13 cellular contexts compared by ENCODE assay signal in genomic region chr1:236175642-236176336, GRCh38. TPM values are rescaled to one million over a fixed set of nuclear protein-coding genes. Genes with fewer than 3 reads are reported as not detected.
A peak's percentile ranks its signal among the peaks of the same experiment; 100 is the strongest.
DNase-seq lines count a peak whose midpoint lies in the region; ATAC-seq, FAIRE-seq and TF ChIP-seq lines count a peak whose summit lies in the region.
"Had no signal": no experiment of that assay in that cellular context is flagged by ENCODE, and none has a peak within 500 bp of the region (broad histone marks: within the 10 kb centered on the region; RNA-seq: fewer than 3 reads in every experiment).

No MANE protein-coding gene starts in this region.

- no peak overlapping the region for H2AFZ ChIP-seq in K562 (ENCODE audit: low read depth, low read length)

- no peak overlapping the region for H3K9ac ChIP-seq in K562 (ENCODE audit: insufficient read depth in 1 of 2, low read depth in 2 of 2, low read length in 2 of 2)

- H3K9me2 ChIP-seq in DOHH2 (replicated peaks; ENCODE audit: control insufficient read depth, low read length), result no peaks in the 10 kb centered on the region

- intact Hi-C loops in K562 (cut with micrococcal nuclease), result no loop called here

- CTCF ChIA-PET in K562 (lab: Yijun Ruan, JAX; ENCODE audit: low intra/inter-chr PET ratio), result no interaction called here

- 4% methylated on average over 12 of the region's 12 CpGs for WGBS in K562 (ENCODE audit: insufficient coverage, low coverage, missing lambda C conversion rate)

- peaks cover 10% of the 10 kb centered on the region for H3K4me1 ChIP-seq in DOHH2 (ENCODE audit: control insufficient read depth, low read length)
- no peaks in the 10 kb centered on the region for H3K4me1 ChIP-seq in K562 (replicated peaks in 1 of 2; ENCODE audit: control insufficient read depth in 2 of 2, insufficient read depth in 2 of 2, low read length in 2 of 2)

- H3K9me1 ChIP-seq in K562 (ENCODE audit: control insufficient read depth, insufficient read depth, low read length), result no peaks in the 10 kb centered on the region

- BruUV-seq in K562 (replicated peaks; lab: Mats Ljungman, UMichigan), result no TSS peak

- no peak overlapping the region for H3K27ac ChIP-seq in DOHH2 (ENCODE audit: low read depth, low read length)
- H3K27ac ChIP-seq in K562 (ENCODE audit: extremely low read depth, low read depth, low read length), result no peak overlapping the region
- H3K27ac ChIP-seq: neutrophil had no signal

- ATAC-seq in GM19397 (IDR thresholded peaks at IDR 0.05; ENCODE audit: unreplicated experiment) (peak; percentile 87), HG02885 (IDR thresholded peaks at IDR 0.05; ENCODE audit: poor library complexity, unreplicated experiment) (peak; percentile 95), K562 (no peak)
- ATAC-seq: esophagus mucosa had no signal

- H4K20me1 ChIP-seq in DOHH2 (ENCODE audit: control insufficient read depth, insufficient read depth, low read depth, low read length), result no peaks in the 10 kb centered on the region
- no peaks in the 10 kb centered on the region for H4K20me1 ChIP-seq in K562 (replicated peaks; ENCODE audit: control insufficient read depth, insufficient read depth, low read length)

- TF ChIP-seq CTCF in DOHH2 (IDR thresholded peaks at IDR 0.05; ENCODE audit: low read depth, low read length, poor library complexity, severe bottlenecking), result no peak
- no peak for TF ChIP-seq CTCF in K562 (IDR thresholded peaks at IDR 0.05 in 2 of 3, conservative IDR thresholded peaks at IDR 0.05 in 1 of 3; ENCODE audit: insufficient read depth in 2 of 3, low read depth in 1 of 3, low read length in 3 of 3)

- H3F3A ChIP-seq in DOHH2 (ENCODE audit: control insufficient read depth, insufficient read depth), result no peaks in the 10 kb centered on the region

- no peak for TF ChIP-seq POLR2A in K562 (conservative IDR thresholded peaks at IDR 0.05)

- TF ChIP-seq EP300 in K562 (IDR thresholded peaks at IDR 0.05; ENCODE audit: low read length), result no peak

- no peak for FAIRE-seq in K562 (lab: Jason Lieb, UNC)

- no peaks in the 10 kb centered on the region for H3K79me2 ChIP-seq in DOHH2 (ENCODE audit: control insufficient read depth, low read length)
- no peaks in the 10 kb centered on the region for H3K79me2 ChIP-seq in K562 (ENCODE audit: control insufficient read depth, insufficient read depth, low read length)

- H3K27me3 ChIP-seq in DOHH2 (ENCODE audit: control insufficient read depth, low read length), result no peaks in the 10 kb centered on the region
- H3K27me3 ChIP-seq in K562 (ENCODE audit: control insufficient read depth in 2 of 2, insufficient read depth in 2 of 2, low read length in 2 of 2), result peaks cover 43 to 61% of the 10 kb centered on the region in 2 experiments
- H3K27me3 ChIP-seq: neutrophil had no signal

- in situ Hi-C loops in K562 (cut with MboI), result no loop called here

- POLR2A ChIA-PET in K562 (lab: Yijun Ruan, JAX), result interaction anchor here (1.0 kb wide), 1 partner anchor 105 kb away, joined by 3 read pairs; no protein-coding TSS in a partner anchor

- TF ChIP-seq RAD21 in K562 (CRISPR knock-in tag; conservative IDR thresholded peaks at IDR 0.05 in 1 of 2, IDR thresholded peaks at IDR 0.05 in 1 of 2), result no peak

- no peak overlapping the region for H3K4me3 ChIP-seq in DOHH2 (ENCODE audit: low read length)
- no peak overlapping the region for H3K4me3 ChIP-seq in K562

- H3K9me3 ChIP-seq in DOHH2 (ENCODE audit: control insufficient read depth, insufficient read depth, low read length) (no peaks in the 10 kb centered on the region), K562 (replicated peaks; ENCODE audit: control insufficient read depth, insufficient read depth, low read depth, low read length) (no peaks in the 10 kb centered on the region)
- H3K9me3 ChIP-seq: neutrophil had no signal

- H3K36me3 ChIP-seq in DOHH2 (ENCODE audit: control insufficient read depth, low read length), result no peaks in the 10 kb centered on the region
- H3K36me3 ChIP-seq in K562 (ENCODE audit: control insufficient read depth, insufficient read depth, low read length), result no peaks in the 10 kb centered on the region
- H3K36me3 ChIP-seq: neutrophil had no signal

- DNase-seq in K562 (ENCODE audit: extremely low read depth in 1 of 4, low spot score in 3 of 4) (peak in 2 of 4 experiments; percentile 4), medulla oblongata (ENCODE audit: extremely low spot score) (no peak), epidermal melanocyte (ENCODE audit: insufficient read length, low spot score) (no peak), EL (no peak)
- DNase-seq in stimulated activated naive CD4-positive, alpha-beta T cell (lab: John Stamatoyannopoulos, UW), result no peak
- DNase-seq: NCI-H1417; stimulated activated CD4-positive, alpha-beta T cell treated with anti-CD3 and anti-CD28 coated beads, Interleukin-1b, Interleukin-23, amount 100 ng/mL, for 48 hours; T-helper 9 cell had no signal

- H3K4me2 ChIP-seq in DOHH2 (ENCODE audit: low read length), result peak overlapping the region; percentile 24
- no peak overlapping the region for H3K4me2 ChIP-seq in K562 (ENCODE audit: insufficient read depth, low read length)

TF ChIP-seq in K562, 482 proteins besides CTCF, POLR2A, EP300 and RAD21:
- TF ChIP-seq ZNF224 (CRISPR knock-in tag; IDR thresholded peaks at IDR 0.05) (no peak), EZH2 (IDR thresholded peaks at IDR 0.05; ENCODE audit: borderline replicate concordance, low read depth, low read length) (0 out of 2 replicates have a peak, but pooled peaks have one; percentile 11), ZNF347 (CRISPR knock-in tag; IDR thresholded peaks at IDR 0.05; ENCODE audit: low read depth) (no peak), HDGF (IDR thresholded peaks at IDR 0.05) (no peak)
- TF ChIP-seq, protein P1, sequence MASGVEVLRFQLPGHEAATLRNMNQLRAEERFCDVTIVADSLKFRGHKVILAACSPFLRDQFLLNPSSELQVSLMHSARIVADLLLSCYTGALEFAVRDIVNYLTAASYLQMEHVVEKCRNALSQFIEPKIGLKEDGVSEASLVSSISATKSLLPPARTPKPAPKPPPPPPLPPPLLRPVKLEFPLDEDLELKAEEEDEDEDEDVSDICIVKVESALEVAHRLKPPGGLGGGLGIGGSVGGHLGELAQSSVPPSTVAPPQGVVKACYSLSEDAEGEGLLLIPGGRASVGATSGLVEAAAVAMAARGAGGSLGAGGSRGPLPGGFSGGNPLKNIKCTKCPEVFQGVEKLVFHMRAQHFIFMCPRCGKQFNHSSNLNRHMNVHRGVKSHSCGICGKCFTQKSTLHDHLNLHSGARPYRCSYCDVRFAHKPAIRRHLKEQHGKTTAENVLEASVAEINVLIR (CRISPR knock-in tag; IDR thresholded peaks at IDR 0.05), result no peak
- TF ChIP-seq, protein P2, sequence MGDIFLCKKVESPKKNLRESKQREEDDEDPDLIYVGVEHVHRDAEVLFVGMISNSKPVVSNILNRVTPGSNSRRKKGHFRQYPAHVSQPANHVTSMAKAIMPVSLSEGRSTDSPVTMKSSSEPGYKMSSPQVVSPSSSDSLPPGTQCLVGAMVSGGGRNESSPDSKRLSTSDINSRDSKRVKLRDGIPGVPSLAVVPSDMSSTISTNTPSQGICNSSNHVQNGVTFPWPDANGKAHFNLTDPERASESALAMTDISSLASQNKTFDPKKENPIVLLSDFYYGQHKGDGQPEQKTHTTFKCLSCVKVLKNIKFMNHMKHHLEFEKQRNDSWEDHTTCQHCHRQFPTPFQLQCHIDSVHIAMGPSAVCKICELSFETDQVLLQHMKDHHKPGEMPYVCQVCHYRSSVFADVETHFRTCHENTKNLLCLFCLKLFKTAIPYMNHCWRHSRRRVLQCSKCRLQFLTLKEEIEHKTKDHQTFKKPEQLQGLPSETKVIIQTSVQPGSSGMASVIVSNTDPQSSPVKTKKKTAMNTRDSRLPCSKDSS (IDR thresholded peaks at IDR 0.05; ENCODE audit: low read depth, partially characterized antibody), result no peak

RNA-seq across cellular contexts. Expression of gene GPR137B, which starts 33.5 kb away (rescaled TPM):
- total RNA-seq in K562 (2011; cell fraction: chromatin; rRNA removed; ENCODE audit: low replicate concordance), result 0.28 and 0.65 TPM in 2 replicates
- total RNA-seq in K562 (2011; cell fraction: nucleolus; rRNA removed), result 0.17 and 0.79 TPM in 2 replicates
- total RNA-seq in K562 (2011; cell fraction: nucleoplasm; rRNA removed), result 0.22 and 2.1 TPM in 2 replicates
- total RNA-seq in K562 (2014; rRNA removed) (0.36 and 0.94 TPM in 2 replicates), K562 (2014; rRNA removed; fragmentation: Illumina TruSeq; extraction: Trizol) (0.70 and 0.76 TPM in 2 replicates), K562 (2015; rRNA removed; fragmentation: Illumina TruSeq; extraction: Trizol) (0.75 and 0.87 TPM in 2 replicates), K562 (2021) (0.49 and 0.62 TPM in 2 replicates)
- polyA plus RNA-seq in K562 (2011; rRNA removed) (0.04 and 0.28 TPM in 2 replicates), K562 (2014; fragmentation: Illumina TruSeq; extraction: Trizol) (1.0 and 1.1 TPM in 2 replicates), K562 (2014; fragmentation: Nextera tagmentation; extraction: Ambion mirVana) (under 1 TPM; 0.14 to 0.35 TPM), K562 (2014; rRNA removed) (0.49 and 0.62 TPM in 2 replicates)
- 0.07 and 0.19 TPM in 2 replicates for polyA plus RNA-seq in K562 (2011; cell fraction: cytosol; rRNA removed)
- 0.30 and 0.60 TPM in 2 replicates for polyA plus RNA-seq in K562 (2011; cell fraction: nucleus; rRNA removed)
- polyA plus RNA-seq in K562 (2012), result 0.78 and 1.8 TPM in 2 replicates
- 0.27 TPM in 1 of 2 replicates, not detected in the other for polyA minus RNA-seq in K562 (2011; rRNA and poly(A)+ RNA removed)
- polyA minus RNA-seq in K562 (2011; cell fraction: cytosol; rRNA and poly(A)+ RNA removed), result not detected in 2 replicates
- 0.13 TPM in 1 of 2 replicates, not detected in the other for polyA minus RNA-seq in K562 (2011; cell fraction: nucleus; rRNA and poly(A)+ RNA removed)
